ENCODE assay signal across 8 cellular contexts in the genomic region with DNA sequence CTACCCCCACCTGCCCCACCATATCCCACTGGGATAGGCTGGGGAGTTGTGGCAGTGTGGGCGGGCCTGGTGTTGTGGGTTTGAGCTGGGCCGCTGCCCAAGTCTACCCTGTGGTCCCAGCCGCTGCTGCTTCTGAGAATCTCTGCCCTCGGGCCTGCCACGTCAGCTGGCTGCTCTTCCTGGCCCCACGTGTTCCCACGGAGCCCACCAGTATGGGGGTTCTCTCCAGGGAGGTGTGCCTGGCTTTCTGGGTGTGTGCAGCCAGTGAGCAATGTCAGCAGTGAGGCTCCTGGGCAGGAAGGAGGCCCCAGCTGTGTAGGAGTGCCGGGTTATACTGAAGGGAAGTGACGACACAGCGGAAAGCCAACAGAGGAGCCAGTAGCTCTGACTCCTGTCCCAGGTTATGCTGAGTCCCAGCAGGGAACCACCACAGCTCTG. TPM values are rescaled to one million over a fixed set of nuclear protein-coding genes. Genes with fewer than 3 reads are reported as not detected.
DNase-seq lines count a peak whose midpoint lies in the region; ATAC-seq, FAIRE-seq and TF ChIP-seq lines count a peak whose summit lies in the region.

No MANE protein-coding gene starts in this region.

- H3K9me3 ChIP-seq in A549 = no peaks in the 10 kb centered on the region

- FAIRE-seq in A549 (lab: Jason Lieb, UNC) (no peak), D721Med (lab: Jason Lieb, UNC) (no peak)

- H3K27ac ChIP-seq in A549 = peak overlapping the region; percentile 89 to 95

- no peak for TF ChIP-seq EP300 in A549 (IDR thresholded peaks at IDR 0.05)

- TF ChIP-seq POLR2A in A549 (IDR thresholded peaks at IDR 0.05; ENCODE audit: low read length) = no peak

- TF ChIP-seq CTCF in A549 (IDR thresholded peaks at IDR 0.05) (peak; percentile 23; the same call in 1 of the 3 replicates), WI38 (IDR thresholded peaks at IDR 0.05; ENCODE audit: low read depth, low read length) (no peak), cardiac fibroblast (IDR thresholded peaks at IDR 0.05; ENCODE audit: low read depth, low read length) (no peak), D721Med (IDR thresholded peaks at IDR 0.05; ENCODE audit: insufficient read depth, missing control alignments) (no peak)

- H3K4me2 ChIP-seq in A549 = peak overlapping the region; percentile 83

- 25% methylated on average over 5 of the region's 10 CpGs for WGBS in A549 (ENCODE audit: missing lambda C conversion rate)

- CTCF ChIA-PET in A549 (lab: Yijun Ruan, JAX) = interaction anchor here (0.6 to 11.2 kb wide), 22 partner anchors 9 to 1085 kb away, joined by 3 to 219 read pairs (median 6); partner anchors contain the start of genes GNAI2 and IFRD2

- DNase-seq in A549 (ENCODE audit: low read depth in 1 of 2, low spot score in 1 of 2) (peak; percentile 57 to 78), HT1080 (ENCODE audit: low read depth) (peak; percentile 99), cardiac fibroblast (ENCODE audit: low read depth in 2 of 2) (peak; percentile 87 to 97), lung microvascular endothelial cell (ENCODE audit: low read depth in 2 of 2) (peak; percentile 89 to 90), D721Med (ENCODE audit: insufficient read length, low spot score) (no peak)
- peak; percentile 78 to 82 for DNase-seq in stimulated activated CD8-positive, alpha-beta memory T cell treated with anti-CD3 and anti-CD28 coated beads, Interleukin-2, amount 100 ng/mL, for 48 hours (ENCODE audit: low read depth in 2 of 2)

- TF ChIP-seq RAD21 in A549 (conservative IDR thresholded peaks at IDR 0.05 in 1 of 2, IDR thresholded peaks at IDR 0.05 in 1 of 2) = no peak

- H3K4me3 ChIP-seq in A549 (peak overlapping the region; percentile 41), WI38 (ENCODE audit: low read depth, low read length) (peak overlapping the region; percentile 20; the same call in 1 of the 2 replicates), cardiac fibroblast (replicated peaks in 1 of 2; ENCODE audit: low read depth in 2 of 2, low read length in 2 of 2) (peak overlapping the region in 1 of 2 donors; percentile 38)

- peak; percentile 84 to 85 for ATAC-seq in A549
- peak; percentile 45 for ATAC-seq in GM19397 (IDR thresholded peaks at IDR 0.05; ENCODE audit: unreplicated experiment)

- peaks cover 35% of the 10 kb centered on the region for H3K4me1 ChIP-seq in A549

- POLR2A ChIA-PET in A549 (lab: Yijun Ruan, JAX) = interaction anchor here (0.5 to 1.7 kb wide), 11 partner anchors 10 to 346 kb away, joined by 3 to 16 read pairs (median 4); partner anchors contain the start of genes GNAI2, IFRD2 and SEMA3B

TF ChIP-seq in A549, 52 proteins besides CTCF, POLR2A, EP300 and RAD21:
- TF ChIP-seq, protein P1, sequence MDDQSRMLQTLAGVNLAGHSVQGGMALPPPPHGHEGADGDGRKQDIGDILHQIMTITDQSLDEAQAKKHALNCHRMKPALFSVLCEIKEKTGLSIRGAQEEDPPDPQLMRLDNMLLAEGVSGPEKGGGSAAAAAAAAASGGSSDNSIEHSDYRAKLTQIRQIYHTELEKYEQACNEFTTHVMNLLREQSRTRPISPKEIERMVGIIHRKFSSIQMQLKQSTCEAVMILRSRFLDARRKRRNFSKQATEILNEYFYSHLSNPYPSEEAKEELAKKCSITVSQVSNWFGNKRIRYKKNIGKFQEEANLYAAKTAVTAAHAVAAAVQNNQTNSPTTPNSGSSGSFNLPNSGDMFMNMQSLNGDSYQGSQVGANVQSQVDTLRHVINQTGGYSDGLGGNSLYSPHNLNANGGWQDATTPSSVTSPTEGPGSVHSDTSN (IDR thresholded peaks at IDR 0.05) = 0 out of 2 replicates have a peak, but pooled peaks have one; percentile 22
- peak; percentile 48 for TF ChIP-seq MAFK (IDR thresholded peaks at IDR 0.05; ENCODE audit: partially characterized antibody)
- peak; percentile 10; the same call in 1 of the 3 replicates for TF ChIP-seq SMC3 (IDR thresholded peaks at IDR 0.05)
- TF ChIP-seq GATA3 (IDR thresholded peaks at IDR 0.05; ENCODE audit: borderline replicate concordance) = peak; percentile 8; the same call in 1 of the 2 replicates
- no peak for TF ChIP-seq ESRRA (IDR thresholded peaks at IDR 0.05; ENCODE audit: borderline replicate concordance, low read length)
- TF ChIP-seq, protein P2, sequence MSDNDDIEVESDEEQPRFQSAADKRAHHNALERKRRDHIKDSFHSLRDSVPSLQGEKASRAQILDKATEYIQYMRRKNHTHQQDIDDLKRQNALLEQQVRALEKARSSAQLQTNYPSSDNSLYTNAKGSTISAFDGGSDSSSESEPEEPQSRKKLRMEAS (IDR thresholded peaks at IDR 0.05) = peak; percentile 48; the same call in 1 of the 2 replicates
- no peak; a peak in 1 of 5 replicates for TF ChIP-seq JUN (IDR thresholded peaks at IDR 0.05)
TF ChIP-seq in A549: peak in this region for 5.

RNA-seq across cellular contexts. Expression of gene GNAI2, which starts 10.5 kb away (rescaled TPM):
- polyA plus RNA-seq in A549 (2011; rRNA removed) = 67.0 and 67.8 TPM in 2 replicates
- 102 and 107 TPM in 2 replicates for polyA plus RNA-seq in A549 (2012; cell fraction: cytosol; rRNA removed)
- polyA plus RNA-seq in A549 (2012; cell fraction: nucleus; rRNA removed) = 51.4 and 67.2 TPM in 2 replicates
- 44.6 to 48.8 TPM (median 47.4 TPM) in 3 replicates for polyA plus RNA-seq in A549 (2017; fragmentation: RNase III; extraction: RNeasy Plus Mini Kit Qiagen cat#74134 plus additional on column Dnase treatment)
- 68.0 and 84.2 TPM in 2 replicates for polyA minus RNA-seq in A549 (2011; rRNA and poly(A)+ RNA removed)
- 304 and 403 TPM in 2 replicates for total RNA-seq in HT1080 (2014; rRNA removed; shearing (Covaris generic))
- 409 and 412 TPM in 2 replicates for polyA plus RNA-seq in HT1080 (2015; cell fraction: cytosol; rRNA removed)
- polyA plus RNA-seq in HT1080 (2015; cell fraction: nucleus; rRNA removed) = 212 and 215 TPM in 2 replicates
- total RNA-seq in lung microvascular endothelial cell = 415 and 488 TPM in 2 replicates

RNA-seq across cellular contexts. Expression of gene SEMA3B, which starts 22.4 kb away (rescaled TPM):
- polyA plus RNA-seq in A549 (2011; rRNA removed) = 6.5 and 6.8 TPM in 2 replicates
- 7.5 and 9.0 TPM in 2 replicates for polyA plus RNA-seq in A549 (2012; cell fraction: cytosol; rRNA removed)
- 57.8 and 81.9 TPM in 2 replicates for polyA plus RNA-seq in A549 (2012; cell fraction: nucleus; rRNA removed)
- 6.5 to 8.4 TPM (median 7.4 TPM) in 3 replicates for polyA plus RNA-seq in A549 (2017; fragmentation: RNase III; extraction: RNeasy Plus Mini Kit Qiagen cat#74134 plus additional on column Dnase treatment)
- polyA minus RNA-seq in A549 (2011; rRNA and poly(A)+ RNA removed) = 6.1 and 7.2 TPM in 2 replicates
- 4.0 and 5.0 TPM in 2 replicates for total RNA-seq in HT1080 (2014; rRNA removed; shearing (Covaris generic))
- 9.0 TPM in 2 replicates for polyA plus RNA-seq in HT1080 (2015; cell fraction: cytosol; rRNA removed)
- 53.7 and 68.6 TPM in 2 replicates for polyA plus RNA-seq in HT1080 (2015; cell fraction: nucleus; rRNA removed)
- 0.44 and 0.60 TPM in 2 replicates for total RNA-seq in lung microvascular endothelial cell

RNA-seq across cellular contexts. Expression of gene LSMEM2, which starts 32.4 kb away (rescaled TPM):
- polyA plus RNA-seq in A549 (2011; rRNA removed) = not detected in 2 replicates
- 0.03 TPM in 1 of 2 replicates, not detected in the other for polyA plus RNA-seq in A549 (2012; cell fraction: cytosol; rRNA removed)
- 0.06 and 0.16 TPM in 2 replicates for polyA plus RNA-seq in A549 (2012; cell fraction: nucleus; rRNA removed)
- polyA plus RNA-seq in A549 (2017; fragmentation: RNase III; extraction: RNeasy Plus Mini Kit Qiagen cat#74134 plus additional on column Dnase treatment) = 0.09 TPM in 1 of 3 replicates, not detected in the others
- not detected in 2 replicates for polyA minus RNA-seq in A549 (2011; rRNA and poly(A)+ RNA removed)
- not detected in 2 replicates for total RNA-seq in HT1080 (2014; rRNA removed; shearing (Covaris generic))
- not detected in 2 replicates for polyA plus RNA-seq in HT1080 (2015; cell fraction: cytosol; rRNA removed)
- not detected in 2 replicates for polyA plus RNA-seq in HT1080 (2015; cell fraction: nucleus; rRNA removed)
- not detected in 2 replicates for total RNA-seq in lung microvascular endothelial cell

RNA-seq across cellular contexts. Expression of gene SLC38A3, which starts 41.5 kb away (rescaled TPM):
- 0.05 and 0.12 TPM in 2 replicates for polyA plus RNA-seq in A549 (2011; rRNA removed)
- 0.04 and 0.05 TPM in 2 replicates for polyA plus RNA-seq in A549 (2012; cell fraction: cytosol; rRNA removed)
- 0.04 and 0.11 TPM in 2 replicates for polyA plus RNA-seq in A549 (2012; cell fraction: nucleus; rRNA removed)
- polyA plus RNA-seq in A549 (2017; fragmentation: RNase III; extraction: RNeasy Plus Mini Kit Qiagen cat#74134 plus additional on column Dnase treatment) = 0.10 to 0.13 TPM in 2 of 3 replicates, not detected in the other
- polyA minus RNA-seq in A549 (2011; rRNA and poly(A)+ RNA removed) = 0.39 TPM in 1 of 2 replicates, not detected in the other
- total RNA-seq in HT1080 (2014; rRNA removed; shearing (Covaris generic)) = 2.2 TPM in 1 of 2 replicates, not detected in the other
- 0.02 TPM in 1 of 2 replicates, not detected in the other for polyA plus RNA-seq in HT1080 (2015; cell fraction: cytosol; rRNA removed)
- polyA plus RNA-seq in HT1080 (2015; cell fraction: nucleus; rRNA removed) = 0.17 and 0.25 TPM in 2 replicates
- under 0.01 TPM in 1 of 2 replicates, not detected in the other for total RNA-seq in lung microvascular endothelial cell

RNA-seq across cellular contexts. Expression of gene IFRD2, which starts 45.7 kb away (rescaled TPM):
- polyA plus RNA-seq in A549 (2011; rRNA removed) = 42.2 and 44.5 TPM in 2 replicates
- polyA plus RNA-seq in A549 (2012; cell fraction: cytosol; rRNA removed) = 126 and 154 TPM in 2 replicates
- 245 and 302 TPM in 2 replicates for polyA plus RNA-seq in A549 (2012; cell fraction: nucleus; rRNA removed)
- polyA plus RNA-seq in A549 (2017; fragmentation: RNase III; extraction: RNeasy Plus Mini Kit Qiagen cat#74134 plus additional on column Dnase treatment) = 79.7 to 86.2 TPM (median 80.9 TPM) in 3 replicates
- polyA minus RNA-seq in A549 (2011; rRNA and poly(A)+ RNA removed) = 31.4 and 35.3 TPM in 2 replicates
- total RNA-seq in HT1080 (2014; rRNA removed; shearing (Covaris generic)) = 168 and 172 TPM in 2 replicates
- 98.4 and 121 TPM in 2 replicates for polyA plus RNA-seq in HT1080 (2015; cell fraction: cytosol; rRNA removed)
- polyA plus RNA-seq in HT1080 (2015; cell fraction: nucleus; rRNA removed) = 181 and 201 TPM in 2 replicates
- 78.7 and 104 TPM in 2 replicates for total RNA-seq in lung microvascular endothelial cell
